Comparison of ENCODE assay signal across 9 cellular contexts in genomic region chr2:192190474-192190873, GRCh38. TPM values are rescaled to one million over a fixed set of nuclear protein-coding genes. Genes with fewer than 3 reads are reported as not detected.
DNase-seq lines count a peak whose midpoint lies in the region; ATAC-seq, FAIRE-seq and TF ChIP-seq lines count a peak whose summit lies in the region.
"Had no signal": no experiment of that assay in that cellular context is flagged by ENCODE, and none has a peak within 500 bp of the region (broad histone marks: within the 10 kb centered on the region; RNA-seq: fewer than 3 reads in every experiment).

No MANE protein-coding gene starts in this region.

- H3K4me1 ChIP-seq in Panc1 (ENCODE audit: control insufficient read depth, insufficient read depth, low read length), result peaks cover 4% of the 10 kb centered on the region

- H3K36me3 ChIP-seq in Panc1 (ENCODE audit: control insufficient read depth, insufficient read depth, low read length), result no peaks in the 10 kb centered on the region
- H3K36me3 ChIP-seq: SJCRH30 had no signal

- in situ Hi-C loops in GM13976 (cut with MboI; ENCODE audit: low sequenced_read_pairs, unreplicated experiment), result no loop called here
- in situ Hi-C loops in Panc1 (cut with HindIII; ENCODE audit: low pct_unique_long_range_greater_than_20kb, low sequenced_read_pairs), result no loop called here

- no peaks in the 10 kb centered on the region for H3K9me3 ChIP-seq in Panc1 (ENCODE audit: control insufficient read depth, insufficient read depth, low read depth, low read length)
- H3K9me3 ChIP-seq: SJCRH30 had no signal

- ATAC-seq in Panc1 (no peak), GM21825 (IDR thresholded peaks at IDR 0.05; ENCODE audit: unreplicated experiment) (no peak)

- peak; percentile 50 for FAIRE-seq in frontal cortex (lab: Jason Lieb, UNC)

- intact Hi-C loops in Panc1 (cut with micrococcal nuclease; ENCODE audit: unreplicated experiment), result no loop called here

- CTCF ChIA-PET in Panc1 (lab: Charles Lee), result no interaction called here

- TF ChIP-seq CTCF in GM13976 (IDR thresholded peaks at IDR 0.05; ENCODE audit: borderline replicate concordance, control extremely low read depth, extremely low read depth, insufficient read depth, missing control alignments) (peak; percentile 11), Panc1 (IDR thresholded peaks at IDR 0.05) (peak; percentile 46; the same call in 1 of the 2 replicates)

- H3K27ac ChIP-seq in Panc1 (ENCODE audit: low read length), result no peak overlapping the region
- H3K27ac ChIP-seq: SJCRH30 had no signal

- POLR2A ChIA-PET in Panc1 (lab: Charles Lee), result no interaction called here

- peaks cover 10% of the 10 kb centered on the region for H3K27me3 ChIP-seq in Panc1 (ENCODE audit: control insufficient read depth, insufficient read depth, low read length)
- H3K27me3 ChIP-seq: SJCRH30 had no signal

- no peak overlapping the region for H3K4me3 ChIP-seq in Panc1 (ENCODE audit: low read depth in 2 of 2, low read length in 2 of 2)
- H3K4me3 ChIP-seq: SJCRH30 had no signal

- DNase-seq in AG08396 (ENCODE audit: low spot score) (peak; percentile 14), GM13976 (ENCODE audit: low spot score) (no peak), Panc1 (ENCODE audit: low read depth, low spot score) (no peak), frontal cortex (ENCODE audit: low spot score in 2 of 2) (no peak), cerebellum (ENCODE audit: low spot score) (no peak), NCI-H2081 treated with DMSO at 0.1 percent for 48 hours (lab: John Stamatoyannopoulos, UW) (no peak), GM19240 (ENCODE audit: insufficient read length, low spot score) (no peak)

- no TSS peak for BruUV-seq in Panc1 (replicated peaks; lab: Mats Ljungman, UMichigan)

RNA-seq across cellular contexts. Expression of gene TMEFF2, which starts 4.3 kb away (rescaled TPM):
- 1.5 TPM for total RNA-seq in Panc1 (2021; ENCODE audit: unreplicated experiment)
- polyA plus RNA-seq in Panc1 (2012; ENCODE audit: insufficient read length), result 0.21 TPM
- 37.5 TPM for total RNA-seq in frontal cortex
- total RNA-seq in cerebellum, result 88.4 TPM

Comparison
In these comparisons a context has a peak if more than half of its experiments do, and no peak if none do; other contexts are left out.
1. RNA of gene TMEFF2, which starts 4.3 kb away (total RNA-seq): 88.4 TPM in cerebellum (single experiment) and 37.5 TPM in frontal cortex (single experiment); 1.5 TPM in Panc1 (single experiment); every median in the first group is over 10 times any median in the second.